Comparison of ENCODE assay signal across 15 cellular contexts in genomic region chr4:143921160-143921559, GRCh38. TPM values are rescaled to one million over a fixed set of nuclear protein-coding genes. Genes with fewer than 3 reads are reported as not detected.
A peak's percentile ranks its signal among the peaks of the same experiment; 100 is the strongest.
DNase-seq lines count a peak whose midpoint lies in the region; ATAC-seq and TF ChIP-seq lines count a peak whose summit lies in the region.
"Had no signal": no experiment of that assay in that cellular context is flagged by ENCODE, and none has a peak within 500 bp of the region (broad histone marks: within the 10 kb centered on the region; RNA-seq: fewer than 3 reads in every experiment).

No MANE protein-coding gene starts in this region.

- POLR2A ChIA-PET in activated naive CD8-positive, alpha-beta T cell treated with anti-CD3 and anti-CD28 coated beads, Interleukin-2, amount 10 ng/mL, durations not matched to agents 7 days and 5 days (lab: Charles Lee) = no interaction called here
- POLR2A ChIA-PET in naive thymus-derived CD4-positive, alpha-beta T cell (lab: Charles Lee) = interaction anchor here (0.7 kb wide), 1 partner anchor 1878 kb away, joined by 3 read pairs; no protein-coding TSS in a partner anchor

- H3K9me3 ChIP-seq in naive thymus-derived CD4-positive, alpha-beta T cell (ENCODE audit: control insufficient read depth in 2 of 3, low read length in 3 of 3) = no peaks in the 10 kb centered on the region
- H3K9me3 ChIP-seq in tibial nerve = no peaks in the 10 kb centered on the region

- H3K4me1 Mint-ChIP-seq in stimulated activated naive CD8-positive, alpha-beta T cell treated with anti-CD3 and anti-CD28 coated beads, Interleukin-15, Interleukin-2, amounts not matched to agents 100 ng/mL and 50 ng/mL, for 24 hours (ENCODE audit: low read depth) = peaks cover 15% of the 10 kb centered on the region
- peaks cover 14% of the 10 kb centered on the region for H3K4me1 Mint-ChIP-seq in activated naive CD8-positive, alpha-beta T cell treated with anti-CD3 and anti-CD28 coated beads, Interleukin-2, amount 10 ng/mL, durations not matched to agents 7 days and 5 days
- H3K4me1 Mint-ChIP-seq in naive thymus-derived CD4-positive, alpha-beta T cell = peaks cover 0 to 17% (median 4%) of the 10 kb centered on the region in 7 donors

- no peak overlapping the region for H3K27ac ChIP-seq in naive thymus-derived CD4-positive, alpha-beta T cell (ENCODE audit: low read depth, low read length)
- no peak overlapping the region for H3K27ac ChIP-seq in tibial nerve

- ATAC-seq in stimulated activated naive CD8-positive, alpha-beta T cell treated with anti-CD3 and anti-CD28 coated beads, Interleukin-15, Interleukin-2, amounts not matched to agents 100 U/mL and 50 U/mL, for 24 hours = no peak
- ATAC-seq in activated naive CD8-positive, alpha-beta T cell treated with anti-CD3 and anti-CD28 coated beads, Interleukin-2, amount 10 ng/mL, durations not matched to agents 7 days and 5 days (ENCODE audit: low read depth) = peak; percentile 42
- ATAC-seq in naive thymus-derived CD4-positive, alpha-beta T cell = peak; percentile 42
- ATAC-seq in GM18520 (IDR thresholded peaks at IDR 0.05; ENCODE audit: unreplicated experiment) = no peak
- ATAC-seq: HepG2, PC-3 had no signal

- intact Hi-C loops in naive thymus-derived CD4-positive, alpha-beta T cell (cut with micrococcal nuclease) = no loop called here

- CTCF ChIA-PET in naive thymus-derived CD4-positive, alpha-beta T cell (lab: Charles Lee) = no interaction called here

- peak overlapping the region; percentile 19 for H3K27ac Mint-ChIP-seq in stimulated activated naive CD8-positive, alpha-beta T cell treated with anti-CD3 and anti-CD28 coated beads, Interleukin-15, Interleukin-2, amounts not matched to agents 100 ng/mL and 50 ng/mL, for 24 hours
- H3K27ac Mint-ChIP-seq in activated naive CD8-positive, alpha-beta T cell treated with anti-CD3 and anti-CD28 coated beads, Interleukin-2, amount 10 ng/mL, durations not matched to agents 7 days and 5 days = peak overlapping the region; percentile 60
- H3K27ac Mint-ChIP-seq in naive thymus-derived CD4-positive, alpha-beta T cell = no peak overlapping the region

- H3K4me3 ChIP-seq in naive thymus-derived CD4-positive, alpha-beta T cell (ENCODE audit: low read length) = no peak overlapping the region
- H3K4me3 ChIP-seq in tibial nerve = no peak overlapping the region

- no peaks in the 10 kb centered on the region for H3K9me3 Mint-ChIP-seq in stimulated activated naive CD8-positive, alpha-beta T cell treated with anti-CD3 and anti-CD28 coated beads, Interleukin-15, Interleukin-2, amounts not matched to agents 100 ng/mL and 50 ng/mL, for 24 hours
- no peaks in the 10 kb centered on the region for H3K9me3 Mint-ChIP-seq in activated naive CD8-positive, alpha-beta T cell treated with anti-CD3 and anti-CD28 coated beads, Interleukin-2, amount 10 ng/mL, durations not matched to agents 7 days and 5 days
- peaks cover 0 to 8% (median 1%) of the 10 kb centered on the region in 11 donors for H3K9me3 Mint-ChIP-seq in naive thymus-derived CD4-positive, alpha-beta T cell

- no peaks in the 10 kb centered on the region for H3K27me3 Mint-ChIP-seq in stimulated activated naive CD8-positive, alpha-beta T cell treated with anti-CD3 and anti-CD28 coated beads, Interleukin-15, Interleukin-2, amounts not matched to agents 100 ng/mL and 50 ng/mL, for 24 hours
- H3K27me3 Mint-ChIP-seq in activated naive CD8-positive, alpha-beta T cell treated with anti-CD3 and anti-CD28 coated beads, Interleukin-2, amount 10 ng/mL, durations not matched to agents 7 days and 5 days = no peaks in the 10 kb centered on the region
- peaks cover 0 to 10% (median 0%) of the 10 kb centered on the region in 5 donors for H3K27me3 Mint-ChIP-seq in naive thymus-derived CD4-positive, alpha-beta T cell

- no peak for DNase-seq in stimulated activated naive CD8-positive, alpha-beta T cell treated with anti-CD3 and anti-CD28 coated beads, Interleukin-15, Interleukin-2, amounts not matched to agents 100 U/mL and 50 U/mL, for 24 hours
- no peak for DNase-seq in activated naive CD8-positive, alpha-beta T cell treated with anti-CD3 and anti-CD28 coated beads, Interleukin-2, amount 10 ng/mL, durations not matched to agents 7 days and 5 days
- no peak for DNase-seq in naive thymus-derived CD4-positive, alpha-beta T cell
- DNase-seq in GM03348 (ENCODE audit: low spot score) (no peak), tibial nerve (ENCODE audit: low spot score in 2 of 2) (no peak)
- DNase-seq: ACHN, Karpas-422, MM.1S, NCI-H1105 treated with DMSO at 0.1 percent for 48 hours, NCI-H187, PC-3 had no signal

- H3K27me3 ChIP-seq in naive thymus-derived CD4-positive, alpha-beta T cell (ENCODE audit: control insufficient read depth in 2 of 2, insufficient read depth in 2 of 2, low read length in 2 of 2) = no peaks in the 10 kb centered on the region
- H3K27me3 ChIP-seq in tibial nerve = no peaks in the 10 kb centered on the region

- no peak for TF ChIP-seq POLR2A in tibial nerve (IDR thresholded peaks at IDR 0.05)

- TF ChIP-seq CTCF in tibial nerve (IDR thresholded peaks at IDR 0.05) = no peak

- no peak for TF ChIP-seq EP300 in tibial nerve (IDR thresholded peaks at IDR 0.05)

- no peaks in the 10 kb centered on the region for H3K36me3 ChIP-seq in naive thymus-derived CD4-positive, alpha-beta T cell (ENCODE audit: control insufficient read depth in 2 of 3, insufficient read depth in 3 of 3, low read length in 3 of 3)
- no peaks in the 10 kb centered on the region for H3K36me3 ChIP-seq in tibial nerve

- no peak overlapping the region for H3K4me3 Mint-ChIP-seq in stimulated activated naive CD8-positive, alpha-beta T cell treated with anti-CD3 and anti-CD28 coated beads, Interleukin-15, Interleukin-2, amounts not matched to agents 100 ng/mL and 50 ng/mL, for 24 hours
- peak overlapping the region; percentile 7 for H3K4me3 Mint-ChIP-seq in activated naive CD8-positive, alpha-beta T cell treated with anti-CD3 and anti-CD28 coated beads, Interleukin-2, amount 10 ng/mL, durations not matched to agents 7 days and 5 days
- no peak overlapping the region for H3K4me3 Mint-ChIP-seq in naive thymus-derived CD4-positive, alpha-beta T cell

- H3K4me1 ChIP-seq in naive thymus-derived CD4-positive, alpha-beta T cell (ENCODE audit: control insufficient read depth in 2 of 2, insufficient read depth in 2 of 2, low read length in 2 of 2) = no peaks in the 10 kb centered on the region
- H3K4me1 ChIP-seq in tibial nerve = no peaks in the 10 kb centered on the region

- 66 to 70% methylated on average over 6 of the region's 6 CpGs for WGBS in tibial nerve, 2 donors

- H3K36me3 Mint-ChIP-seq in stimulated activated naive CD8-positive, alpha-beta T cell treated with anti-CD3 and anti-CD28 coated beads, Interleukin-15, Interleukin-2, amounts not matched to agents 100 ng/mL and 50 ng/mL, for 24 hours (ENCODE audit: low read depth) = no peaks in the 10 kb centered on the region
- no peaks in the 10 kb centered on the region for H3K36me3 Mint-ChIP-seq in activated naive CD8-positive, alpha-beta T cell treated with anti-CD3 and anti-CD28 coated beads, Interleukin-2, amount 10 ng/mL, durations not matched to agents 7 days and 5 days
- peaks cover 0 to 8% (median 0%) of the 10 kb centered on the region in 5 donors for H3K36me3 Mint-ChIP-seq in naive thymus-derived CD4-positive, alpha-beta T cell

RNA-seq across cellular contexts. Expression of gene GYPE, which starts 15.8 kb away (rescaled TPM):
- total RNA-seq in activated naive CD8-positive, alpha-beta T cell treated with anti-CD3 and anti-CD28 coated beads, Interleukin-2, amount 10 ng/mL, durations not matched to agents 7 days and 5 days = 1 to 10 TPM; 3.0 to 3.5 TPM
- 1 to 10 TPM in 2 of 5 experiments, under 1 TPM in 2, not detected in 1; 0.12 to 1.8 (median 0.68) TPM for total RNA-seq in naive thymus-derived CD4-positive, alpha-beta T cell
- 1 to 10 TPM; 2.4 to 3.6 TPM for polyA plus RNA-seq in naive thymus-derived CD4-positive, alpha-beta T cell
- total RNA-seq in tibial nerve = under 1 TPM in 3 of 4 donors, not detected in 1; 0.21 to 0.78 (median 0.44) TPM
- total RNA-seq: Daoy, HepG2, PC-3 had no signal
- polyA plus RNA-seq: HepG2 had no signal

Comparison
In these comparisons a context has a peak if more than half of its experiments do, and no peak if none do; other contexts are left out.
1. H3K27ac Mint-ChIP-seq: peak in stimulated activated naive CD8-positive, alpha-beta T cell treated with anti-CD3 and anti-CD28 coated beads, Interleukin-15, Interleukin-2, amounts not matched to agents 100 ng/mL and 50 ng/mL, for 24 hours (single experiment) and activated naive CD8-positive, alpha-beta T cell treated with anti-CD3 and anti-CD28 coated beads, Interleukin-2, amount 10 ng/mL, durations not matched to agents 7 days and 5 days (single experiment); none in naive thymus-derived CD4-positive, alpha-beta T cell (0 of 9).
2. ATAC-seq: peak in activated naive CD8-positive, alpha-beta T cell treated with anti-CD3 and anti-CD28 coated beads, Interleukin-2, amount 10 ng/mL, durations not matched to agents 7 days and 5 days (single experiment) and naive thymus-derived CD4-positive, alpha-beta T cell (single experiment); none in stimulated activated naive CD8-positive, alpha-beta T cell treated with anti-CD3 and anti-CD28 coated beads, Interleukin-15, Interleukin-2, amounts not matched to agents 100 U/mL and 50 U/mL, for 24 hours (single experiment) and GM18520 (single experiment).